ENCODE assay signal across 18 cellular contexts in the genomic region with DNA sequence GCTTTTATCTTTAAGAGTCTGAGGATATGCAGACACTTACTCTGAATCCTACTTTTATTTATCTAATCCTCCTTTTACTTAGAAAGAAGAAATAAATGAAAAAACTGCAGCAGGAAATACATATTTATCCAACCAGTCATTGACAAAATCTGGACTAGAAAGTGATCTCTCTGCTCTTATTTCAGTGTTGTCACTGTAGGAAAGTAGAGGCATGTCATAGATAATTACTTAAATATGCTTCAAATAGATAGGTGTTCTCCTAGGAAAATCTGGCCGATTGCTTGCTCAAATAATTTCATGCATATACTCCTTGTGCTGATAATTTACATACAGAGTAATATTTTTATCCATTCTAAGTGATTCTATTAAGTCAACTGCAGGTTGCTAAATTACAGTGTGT.
DNase-seq lines count a peak whose midpoint lies in the region; TF ChIP-seq lines count a peak whose summit lies in the region.
"Had no signal": no experiment of that assay in that cellular context is flagged by ENCODE, and none has a peak within 500 bp of the region (broad histone marks: within the 10 kb centered on the region; RNA-seq: fewer than 3 reads in every experiment).

No MANE protein-coding gene starts in this region.

- no peaks in the 10 kb centered on the region for H3K79me2 ChIP-seq in OCI-LY1 (ENCODE audit: insufficient read depth, low read length)

- no peaks in the 10 kb centered on the region for H3K9me2 ChIP-seq in OCI-LY1 (ENCODE audit: low read depth, low read length)

- H3K27me3 ChIP-seq in OCI-LY1 (ENCODE audit: insufficient read depth, low read length) (no peaks in the 10 kb centered on the region), WERI-Rb-1 (ENCODE audit: insufficient read depth, low read depth, severe bottlenecking) (no peaks in the 10 kb centered on the region)
- H3K27me3 ChIP-seq: BE2C; BLaER1 treated with 17β-estradiol and CSF1 and Interleukin-3, amounts not matched to agents 10 nM and 100 nM had no signal

- TF ChIP-seq CTCF in OCI-LY1 (IDR thresholded peaks at IDR 0.05; ENCODE audit: low read length) (no peak), fibroblast of the aortic adventitia (IDR thresholded peaks at IDR 0.05; ENCODE audit: insufficient read depth, low read length) (no peak), WERI-Rb-1 (IDR thresholded peaks at IDR 0.05; ENCODE audit: low read depth, low read length) (no peak)

- H4K20me1 ChIP-seq in OCI-LY1 (ENCODE audit: insufficient read depth, low read length), result no peaks in the 10 kb centered on the region
- H4K20me1 ChIP-seq: BLaER1 treated with 17β-estradiol and CSF1 and Interleukin-3, amounts not matched to agents 10 nM and 100 nM had no signal

- H3F3A ChIP-seq in OCI-LY1 (ENCODE audit: insufficient read depth, low read length), result no peaks in the 10 kb centered on the region

- peaks cover 71% of the 10 kb centered on the region for H3K4me1 ChIP-seq in OCI-LY1 (ENCODE audit: insufficient read depth, low read length, severe bottlenecking)
- H3K4me1 ChIP-seq: BE2C; BLaER1 treated with 17β-estradiol and CSF1 and Interleukin-3, amounts not matched to agents 10 nM and 100 nM had no signal

- H3K27ac ChIP-seq in OCI-LY1 (ENCODE audit: low read depth, low read length, poor library complexity, severe bottlenecking) (peak overlapping the region; percentile 75), WERI-Rb-1 (no peak overlapping the region)
- H3K27ac ChIP-seq: 22Rv1; BLaER1 treated with 17β-estradiol and CSF1 and Interleukin-3, amounts not matched to agents 10 nM and 100 nM had no signal

- H3K4me3 ChIP-seq in OCI-LY1 (ENCODE audit: low read depth, low read length, poor library complexity, severe bottlenecking), result no peak overlapping the region
- H3K4me3 ChIP-seq in fibroblast of the aortic adventitia (ENCODE audit: low read depth, low read length), result no peak overlapping the region
- H3K4me3 ChIP-seq in WERI-Rb-1 (ENCODE audit: low read depth, low read length), result no peak overlapping the region
- H3K4me3 ChIP-seq: BLaER1 treated with 17β-estradiol and CSF1 and Interleukin-3, amounts not matched to agents 10 nM and 100 nM; GM12878; GM23338 had no signal

- DNase-seq in DMS53 (lab: John Stamatoyannopoulos, UW) (peak; percentile 1), DMS53 treated with DMSO at 0.1 percent for 48 hours (lab: John Stamatoyannopoulos, UW; ENCODE audit: unreplicated experiment) (no peak), fibroblast of the aortic adventitia (ENCODE audit: low read depth) (peak; percentile 3), hepatic stellate cell (ENCODE audit: low spot score) (no peak), WERI-Rb-1 (no peak), COR-L47 (lab: John Stamatoyannopoulos, UW) (no peak)
- DNase-seq: AML-193; BE2C; Calu3; CD4-positive, alpha-beta T cell; CD8-positive, alpha-beta memory T cell; DMS79; H9 had no signal

- 0 out of 2 replicates have a peak overlapping the region, but pooled peaks have one; percentile 16 for H3K4me2 ChIP-seq in OCI-LY1 (ENCODE audit: low read length)
- H3K4me2 ChIP-seq: BLaER1 treated with 17β-estradiol and CSF1 and Interleukin-3, amounts not matched to agents 10 nM and 100 nM; GM23338 had no signal

- H3K36me3 ChIP-seq in OCI-LY1 (ENCODE audit: insufficient read depth, low read length) (no peaks in the 10 kb centered on the region), WERI-Rb-1 (no peaks in the 10 kb centered on the region)
- H3K36me3 ChIP-seq: BE2C; BLaER1 treated with 17β-estradiol and CSF1 and Interleukin-3, amounts not matched to agents 10 nM and 100 nM had no signal

- H2AFZ ChIP-seq in OCI-LY1 (ENCODE audit: low read length), result peak overlapping the region; percentile 6; the same call in 1 of the 2 replicates
- H2AFZ ChIP-seq: GM23338 had no signal

- H3K9ac ChIP-seq in OCI-LY1 (ENCODE audit: low read length), result no peak overlapping the region
- H3K9ac ChIP-seq: BLaER1 treated with 17β-estradiol and CSF1 and Interleukin-3, amounts not matched to agents 10 nM and 100 nM had no signal

- H3K9me3 ChIP-seq in OCI-LY1 (ENCODE audit: low read length) (0 out of 2 replicates have a peak, but pooled peaks cover 3% of the 10 kb centered on the region), WERI-Rb-1 (ENCODE audit: severe bottlenecking) (no peaks in the 10 kb centered on the region)
- H3K9me3 ChIP-seq: BE2C; BLaER1 treated with 17β-estradiol and CSF1 and Interleukin-3, amounts not matched to agents 10 nM and 100 nM had no signal

Comparison
In these comparisons a context has a peak if more than half of its experiments do, and no peak if none do; other contexts are left out.
1. DNase-seq: peak in DMS53 (single experiment) and fibroblast of the aortic adventitia (single experiment); none in DMS53 treated with DMSO at 0.1 percent for 48 hours (single experiment), hepatic stellate cell (single experiment), WERI-Rb-1 (single experiment) and COR-L47 (single experiment).